26 cellular contexts compared by ENCODE assay signal in genomic region chr15:38517312-38517711, GRCh38. TPM values are rescaled to one million over a fixed set of nuclear protein-coding genes. Genes with fewer than 3 reads are reported as not detected.
DNase-seq lines count a peak whose midpoint lies in the region; ATAC-seq and TF ChIP-seq lines count a peak whose summit lies in the region.
"Had no signal": no experiment of that assay in that cellular context is flagged by ENCODE, and none has a peak within 500 bp of the region (broad histone marks: within the 10 kb centered on the region; RNA-seq: fewer than 3 reads in every experiment).

No MANE protein-coding gene starts in this region.

- peaks cover 44 to 51% of the 10 kb centered on the region in 2 donors for H3K4me1 Mint-ChIP-seq in natural killer cell
- H3K4me1 Mint-ChIP-seq in natural killer cell treated with Interleukin-12 subunit alpha and Interleukin-12 subunit beta and Interleukin-15 and Interleukin-18, amount 100 ng/mL, for 72 hours (ENCODE audit: low read depth in 2 of 2) = peaks cover 40 to 50% of the 10 kb centered on the region in 2 donors
- peaks cover 24% of the 10 kb centered on the region for H3K4me1 Mint-ChIP-seq in activated CD8-positive, alpha-beta T cell treated with anti-CD3 and anti-CD28 coated beads, Interleukin-2, amount 10 ng/mL, durations not matched to agents 7 days and 5 days (ENCODE audit: low read depth)

- TF ChIP-seq CTCF in natural killer cell (IDR thresholded peaks at IDR 0.05) (no peak), IMR-90 (conservative IDR thresholded peaks at IDR 0.05; ENCODE audit: low read depth, low read length) (no peak), fibroblast of the aortic adventitia (IDR thresholded peaks at IDR 0.05; ENCODE audit: insufficient read depth, low read length) (no peak)

- H3K9me3 ChIP-seq in IMR-90 (ENCODE audit: control insufficient read depth, insufficient read depth, low read length) = no peaks in the 10 kb centered on the region
- H3K9me3 ChIP-seq: A549, esophagus muscularis mucosa, gastrocnemius medialis, ovary had no signal

- no peak overlapping the region for H2AFZ ChIP-seq in IMR-90 (replicated peaks; ENCODE audit: low read length, poor library complexity)
- H2AFZ ChIP-seq: PC-9 had no signal

- CTCF ChIA-PET in IMR-90 (lab: Yijun Ruan, JAX) = no interaction called here
- CTCF ChIA-PET in activated CD8-positive, alpha-beta T cell treated with anti-CD3 and anti-CD28 coated beads, Interleukin-2, amount 10 ng/mL, durations not matched to agents 7 days and 5 days (lab: Charles Lee) = interaction anchor here (0.9 to 2.8 kb wide), 11 partner anchors 10 to 182 kb away, joined by 3 to 14 read pairs (median 5); partner anchors contain the start of gene RASGRP1

- H3K18ac ChIP-seq in IMR-90 (ENCODE audit: low read depth, low read length) = no peak overlapping the region; the same call in 1 of the 2 replicates

- ATAC-seq in natural killer cell (no peak), IMR-90 (ENCODE audit: low read depth) (peak; percentile 79)
- ATAC-seq in natural killer cell treated with Interleukin-12 subunit alpha and Interleukin-12 subunit beta and Interleukin-15 and Interleukin-18, amount 100 ng/mL, for 72 hours = no peak
- no peak for ATAC-seq in activated CD8-positive, alpha-beta T cell treated with anti-CD3 and anti-CD28 coated beads, Interleukin-2, amount 10 ng/mL, durations not matched to agents 7 days and 5 days
- ATAC-seq: A549; gastrocnemius medialis; SK-N-SH treated with all-trans-retinoic acid at 6 μM for 48 hours; stimulated activated memory B cell treated with anti-CD40 and anti-IgM and Interleukin-4, amounts not matched to agents 10 μg/mL and 1 μg/mL and 100 μg/mL, for 72 hours had no signal

- H3K9me3 Mint-ChIP-seq in natural killer cell = no peaks in the 10 kb centered on the region
- no peaks in the 10 kb centered on the region for H3K9me3 Mint-ChIP-seq in natural killer cell treated with Interleukin-12 subunit alpha and Interleukin-12 subunit beta and Interleukin-15 and Interleukin-18, amount 100 ng/mL, for 72 hours
- H3K9me3 Mint-ChIP-seq in activated CD8-positive, alpha-beta T cell treated with anti-CD3 and anti-CD28 coated beads, Interleukin-2, amount 10 ng/mL, durations not matched to agents 7 days and 5 days (ENCODE audit: insufficient read depth) = no peaks in the 10 kb centered on the region
- H3K9me3 Mint-ChIP-seq: activated CD4-positive, alpha-beta memory T cell treated with anti-CD3 and anti-CD28 coated beads, Interleukin-2, amount 10 ng/mL, durations not matched to agents 7 days and 5 days; dendritic cell treated with granulocyte-macrophage colony-stimulating factor and Interleukin-4, amounts not matched to agents 40 ng/mL and 50 ng/mL, for 4 days; nephron; stimulated activated memory B cell treated with anti-CD40 and anti-IgM and Interleukin-4, amounts not matched to agents 10 μg/mL and 1 μg/mL and 100 μg/mL, for 72 hours had no signal

- POLR2A ChIA-PET in IMR-90 (lab: Charles Lee; ENCODE audit: unreplicated experiment) = no interaction called here
- POLR2A ChIA-PET in activated CD8-positive, alpha-beta T cell treated with anti-CD3 and anti-CD28 coated beads, Interleukin-2, amount 10 ng/mL, durations not matched to agents 7 days and 5 days (lab: Charles Lee) = no interaction called here

- TF ChIP-seq POLR2A in IMR-90 (IDR thresholded peaks at IDR 0.05; ENCODE audit: low read depth, low read length) = no peak

- no peaks in the 10 kb centered on the region for H3K27me3 Mint-ChIP-seq in natural killer cell (ENCODE audit: low read depth in 2 of 2)
- H3K27me3 Mint-ChIP-seq in natural killer cell treated with Interleukin-12 subunit alpha and Interleukin-12 subunit beta and Interleukin-15 and Interleukin-18, amount 100 ng/mL, for 72 hours = no peaks in the 10 kb centered on the region
- no peaks in the 10 kb centered on the region for H3K27me3 Mint-ChIP-seq in activated CD8-positive, alpha-beta T cell treated with anti-CD3 and anti-CD28 coated beads, Interleukin-2, amount 10 ng/mL, durations not matched to agents 7 days and 5 days (ENCODE audit: low read depth)
- H3K27me3 Mint-ChIP-seq: activated CD4-positive, alpha-beta memory T cell treated with anti-CD3 and anti-CD28 coated beads, Interleukin-2, amount 10 ng/mL, durations not matched to agents 7 days and 5 days; B cell; stimulated activated memory B cell treated with anti-CD40 and anti-IgM and Interleukin-4, amounts not matched to agents 10 μg/mL and 1 μg/mL and 100 μg/mL, for 72 hours had no signal

- intact Hi-C loops in natural killer cell (cut with micrococcal nuclease) (no loop called here), IMR-90 (cut with micrococcal nuclease) (loop anchor here (2.0 kb wide), 1 partner anchor 19 kb away; no protein-coding TSS in a partner anchor)

- no peaks in the 10 kb centered on the region for H4K20me1 ChIP-seq in IMR-90 (ENCODE audit: insufficient read depth, low read length)

- H2AK5ac ChIP-seq in IMR-90 (ENCODE audit: low read depth, low read length) = no peak overlapping the region

- peak overlapping the region; percentile 53 for H2BK5ac ChIP-seq in IMR-90 (ENCODE audit: low read depth, low read length, poor library complexity, severe bottlenecking)

- no peak overlapping the region for H2BK120ac ChIP-seq in IMR-90 (ENCODE audit: low read depth, low read length)

- H3K4me2 ChIP-seq in IMR-90 (ENCODE audit: low read depth, low read length) = no peak overlapping the region
- H3K4me2 ChIP-seq: A549, PC-9 had no signal

- BruUV-seq in IMR-90 (replicated peaks; lab: Mats Ljungman, UMichigan) = no TSS peak

- H3K36me3 ChIP-seq in IMR-90 (ENCODE audit: control insufficient read depth, insufficient read depth, low read length) = no peaks in the 10 kb centered on the region
- H3K36me3 ChIP-seq: esophagus muscularis mucosa, gastrocnemius medialis, ovary had no signal

- no peak overlapping the region for H2AK9ac ChIP-seq in IMR-90 (replicated peaks; ENCODE audit: low read depth, low read length, poor library complexity)

- H4K91ac ChIP-seq in IMR-90 (ENCODE audit: insufficient read depth, low read depth, low read length) = no peak overlapping the region

- H3K4ac ChIP-seq in IMR-90 (ENCODE audit: low read depth, low read length) = no peak overlapping the region

- H4K5ac ChIP-seq in IMR-90 (ENCODE audit: low read depth, low read length) = no peak overlapping the region

- WGBS in IMR-90 (ENCODE audit: extremely low coverage in 2 of 2, insufficient read length in 1 of 2), 2 experiments = no CpG with 5 or more reads among the region's 1 CpG

- H2BK15ac ChIP-seq in IMR-90 (ENCODE audit: low read depth, low read length) = no peak overlapping the region

- no peak overlapping the region for H3K4me3 ChIP-seq in IMR-90 (ENCODE audit: insufficient read depth, low read depth, low read length)
- no peak overlapping the region for H3K4me3 ChIP-seq in fibroblast of the aortic adventitia (ENCODE audit: low read depth, low read length)
- H3K4me3 ChIP-seq: A549, esophagus muscularis mucosa, gastrocnemius medialis, lung, ovary, PC-9 had no signal

- H3K14ac ChIP-seq in IMR-90 (replicated peaks; ENCODE audit: low read depth, low read length) = no peak overlapping the region

- no peak overlapping the region for H3K9ac ChIP-seq in IMR-90 (ENCODE audit: low read depth, low read length)

- no peaks in the 10 kb centered on the region for H3K79me1 ChIP-seq in IMR-90 (ENCODE audit: low read depth in 1 of 2, low read length in 2 of 2)

- H3K27me3 ChIP-seq in IMR-90 (ENCODE audit: control insufficient read depth, insufficient read depth, low read length) = no peaks in the 10 kb centered on the region
- H3K27me3 ChIP-seq: ovary had no signal

- no peak overlapping the region for H3K56ac ChIP-seq in IMR-90 (ENCODE audit: extremely low read depth, insufficient read depth, low read length)

- no peak for TF ChIP-seq RAD21 in IMR-90 (IDR thresholded peaks at IDR 0.05; ENCODE audit: low read length)

- H3K4me3 Mint-ChIP-seq in natural killer cell = no peak overlapping the region
- H3K4me3 Mint-ChIP-seq in natural killer cell treated with Interleukin-12 subunit alpha and Interleukin-12 subunit beta and Interleukin-15 and Interleukin-18, amount 100 ng/mL, for 72 hours = no peak overlapping the region
- no peak overlapping the region for H3K4me3 Mint-ChIP-seq in activated CD8-positive, alpha-beta T cell treated with anti-CD3 and anti-CD28 coated beads, Interleukin-2, amount 10 ng/mL, durations not matched to agents 7 days and 5 days
- H3K4me3 Mint-ChIP-seq: activated CD4-positive, alpha-beta memory T cell treated with anti-CD3 and anti-CD28 coated beads, Interleukin-2, amount 10 ng/mL, durations not matched to agents 7 days and 5 days; B cell; dendritic cell treated with granulocyte-macrophage colony-stimulating factor and Interleukin-4, amounts not matched to agents 40 ng/mL and 50 ng/mL, for 4 days; nephron; stimulated activated memory B cell treated with anti-CD40 and anti-IgM and Interleukin-4, amounts not matched to agents 10 μg/mL and 1 μg/mL and 100 μg/mL, for 72 hours had no signal

- in situ Hi-C loops in IMR-90 (cut with MboI; ENCODE audit: low sequenced_read_pairs) = no loop called here

- no peak overlapping the region for H3K27ac ChIP-seq in IMR-90 (ENCODE audit: insufficient read depth, low read length)
- H3K27ac ChIP-seq: A549, esophagus muscularis mucosa, gastrocnemius medialis, ovary, PC-9 had no signal

- no peak for DNase-seq in natural killer cell
- no peak for DNase-seq in natural killer cell treated with Interleukin-12 subunit alpha and Interleukin-12 subunit beta and Interleukin-15 and Interleukin-18, amount 100 ng/mL, for 72 hours (ENCODE audit: low spot score)
- DNase-seq in IMR-90 = peak; percentile 77
- DNase-seq in fibroblast of the aortic adventitia (ENCODE audit: low read depth) = peak; percentile 46
- DNase-seq in SW480 (ENCODE audit: low spot score) = no peak
- DNase-seq in SIG-M5 (lab: John Stamatoyannopoulos, UW) = no peak
- DNase-seq in islet precursor cell = no peak
- no peak for DNase-seq in activated CD8-positive, alpha-beta T cell treated with anti-CD3 and anti-CD28 coated beads, Interleukin-2, amount 10 ng/mL, durations not matched to agents 7 days and 5 days
- DNase-seq: activated CD4-positive, alpha-beta memory T cell treated with anti-CD3 and anti-CD28 coated beads, Interleukin-2, amount 10 ng/mL, durations not matched to agents 7 days and 5 days; activated CD8-positive, alpha-beta memory T cell treated with anti-CD3 and anti-CD28 coated beads, Interleukin-2, amount 50 U/mL, for 48 hours; activated effector memory CD4-positive, alpha-beta T cell treated with Interleukin-2 at 50 U/mL for 16 hours; gastrocnemius medialis; GDM1; NCI-H146; NCI-H345; ovary; PC-9; T-helper 2 cell had no signal

- H3K9me1 ChIP-seq in IMR-90 (ENCODE audit: insufficient read depth, low read length) = no peaks in the 10 kb centered on the region

- peaks cover 10% of the 10 kb centered on the region for H3K4me1 ChIP-seq in IMR-90 (ENCODE audit: control insufficient read depth, insufficient read depth, low read length)
- H3K4me1 ChIP-seq: A549, esophagus muscularis mucosa, gastrocnemius medialis had no signal

- no peak overlapping the region for H2BK20ac ChIP-seq in IMR-90 (ENCODE audit: low read depth, low read length)

- peaks cover 21% of the 10 kb centered on the region for H3K36me3 Mint-ChIP-seq in natural killer cell
- H3K36me3 Mint-ChIP-seq in natural killer cell treated with Interleukin-12 subunit alpha and Interleukin-12 subunit beta and Interleukin-15 and Interleukin-18, amount 100 ng/mL, for 72 hours = peaks cover 40% of the 10 kb centered on the region
- peaks cover 76% of the 10 kb centered on the region for H3K36me3 Mint-ChIP-seq in activated CD8-positive, alpha-beta T cell treated with anti-CD3 and anti-CD28 coated beads, Interleukin-2, amount 10 ng/mL, durations not matched to agents 7 days and 5 days (ENCODE audit: low read depth)

- peak overlapping the region; percentile 58 to 70 for H3K27ac Mint-ChIP-seq in natural killer cell
- H3K27ac Mint-ChIP-seq in natural killer cell treated with Interleukin-12 subunit alpha and Interleukin-12 subunit beta and Interleukin-15 and Interleukin-18, amount 100 ng/mL, for 72 hours = no peak overlapping the region
- H3K27ac Mint-ChIP-seq in activated CD8-positive, alpha-beta T cell treated with anti-CD3 and anti-CD28 coated beads, Interleukin-2, amount 10 ng/mL, durations not matched to agents 7 days and 5 days = no peak overlapping the region
- H3K27ac Mint-ChIP-seq: B cell; dendritic cell treated with granulocyte-macrophage colony-stimulating factor and Interleukin-4, amounts not matched to agents 40 ng/mL and 50 ng/mL, for 4 days; nephron; stimulated activated memory B cell treated with anti-CD40 and anti-IgM and Interleukin-4, amounts not matched to agents 10 μg/mL and 1 μg/mL and 100 μg/mL, for 72 hours had no signal

- no peak overlapping the region for H3K23ac ChIP-seq in IMR-90 (ENCODE audit: low read depth, low read length)

- dilution Hi-C loops in IMR-90 (cut with HindIII; ENCODE audit: low sequenced_read_pairs, unreplicated experiment) = no loop called here

- H4K8ac ChIP-seq in IMR-90 (ENCODE audit: low read depth in 2 of 2, low read length in 2 of 2) = no peak overlapping the region

RNA-seq across cellular contexts. Expression of gene RASGRP1, which starts 47.3 kb away (rescaled TPM):
- total RNA-seq in natural killer cell (100 to 1,000 TPM in 1 of 3 donors, 10 to 100 TPM in 2; 65.9 to 122 (median 96.5) TPM), IMR-90 (2012; rRNA removed) (1.9 and 3.2 TPM in 2 replicates), fibroblast of the aortic adventitia (ENCODE audit: low replicate concordance) (0.09 TPM in 1 of 2 replicates, not detected in the other)
- total RNA-seq in natural killer cell treated with Interleukin-12 subunit alpha and Interleukin-12 subunit beta and Interleukin-15 and Interleukin-18, amount 100 ng/mL, for 72 hours = 100 to 1,000 TPM; 154 to 241 TPM
- polyA plus RNA-seq in IMR-90 (2012; rRNA removed) = 1.4 TPM in 2 replicates
- polyA plus RNA-seq in IMR-90 (2012; cell fraction: cytosol; rRNA removed) = 0.43 and 0.60 TPM in 2 replicates
- 0.97 and 2.6 TPM in 2 replicates for polyA plus RNA-seq in IMR-90 (2012; cell fraction: nucleus; rRNA removed; ENCODE audit: low replicate concordance)
- total RNA-seq in activated CD8-positive, alpha-beta T cell treated with anti-CD3 and anti-CD28 coated beads, Interleukin-2, amount 10 ng/mL, durations not matched to agents 7 days and 5 days = 100 to 1,000 TPM; 161 to 165 TPM

Comparison
In these comparisons a context has a peak if more than half of its experiments do, and no peak if none do; other contexts are left out.
1. H3K27ac Mint-ChIP-seq: peak in natural killer cell (2 of 2); none in natural killer cell treated with Interleukin-12 subunit alpha and Interleukin-12 subunit beta and Interleukin-15 and Interleukin-18, amount 100 ng/mL, for 72 hours (0 of 2) and activated CD8-positive, alpha-beta T cell treated with anti-CD3 and anti-CD28 coated beads, Interleukin-2, amount 10 ng/mL, durations not matched to agents 7 days and 5 days (single experiment).
2. DNase-seq: peak in IMR-90 (single experiment) and fibroblast of the aortic adventitia (single experiment); none in natural killer cell (single experiment), natural killer cell treated with Interleukin-12 subunit alpha and Interleukin-12 subunit beta and Interleukin-15 and Interleukin-18, amount 100 ng/mL, for 72 hours (single experiment), SW480 (single experiment), SIG-M5 (single experiment), islet precursor cell (single experiment) and activated CD8-positive, alpha-beta T cell treated with anti-CD3 and anti-CD28 coated beads, Interleukin-2, amount 10 ng/mL, durations not matched to agents 7 days and 5 days (single experiment).
3. RNA of gene RASGRP1, which starts 47.3 kb away (total RNA-seq): 154 to 241 TPM in natural killer cell treated with Interleukin-12 subunit alpha and Interleukin-12 subunit beta and Interleukin-15 and Interleukin-18, amount 100 ng/mL, for 72 hours, 161 to 165 TPM in activated CD8-positive, alpha-beta T cell treated with anti-CD3 and anti-CD28 coated beads, Interleukin-2, amount 10 ng/mL, durations not matched to agents 7 days and 5 days and 65.9 to 122 TPM in natural killer cell; 1.9 to 3.2 TPM in IMR-90 and 0.09 TPM in fibroblast of the aortic adventitia; every median in the first group is over 10 times any median in the second.